21 cellular contexts compared by ENCODE assay signal in genomic region chrX:40558590-40558989, GRCh38. TPM values are rescaled to one million over a fixed set of nuclear protein-coding genes. Genes with fewer than 3 reads are reported as not detected.
A peak's percentile ranks its signal among the peaks of the same experiment; 100 is the strongest.
DNase-seq lines count a peak whose midpoint lies in the region; ATAC-seq, FAIRE-seq and TF ChIP-seq lines count a peak whose summit lies in the region.
"Had no signal": no experiment of that assay in that cellular context is flagged by ENCODE, and none has a peak within 500 bp of the region (broad histone marks: within the 10 kb centered on the region; RNA-seq: fewer than 3 reads in every experiment).

No MANE protein-coding gene starts in this region.

- intact Hi-C loops in K562 (cut with micrococcal nuclease), result no loop called here

- no peaks in the 10 kb centered on the region for H3K9me2 ChIP-seq in SK-N-SH

- H3K9me3 ChIP-seq in SK-N-SH (no peaks in the 10 kb centered on the region), K562 (replicated peaks; ENCODE audit: control insufficient read depth, insufficient read depth, low read depth, low read length) (no peaks in the 10 kb centered on the region)
- H3K9me3 ChIP-seq: A549; BLaER1 treated with 17β-estradiol and CSF1 and Interleukin-3, amounts not matched to agents 10 nM and 100 nM; Caco-2 had no signal

- CTCF ChIA-PET in SK-N-SH (lab: Yijun Ruan, JAX), result no interaction called here
- CTCF ChIA-PET in K562 (lab: Yijun Ruan, JAX; ENCODE audit: low intra/inter-chr PET ratio), result no interaction called here

- no peak for TF ChIP-seq RAD21 in SK-N-SH (IDR thresholded peaks at IDR 0.05; ENCODE audit: low read length)
- no peak for TF ChIP-seq RAD21 in K562 (CRISPR knock-in tag; conservative IDR thresholded peaks at IDR 0.05 in 1 of 2, IDR thresholded peaks at IDR 0.05 in 1 of 2)

- H3K79me2 ChIP-seq in SK-N-SH (ENCODE audit: insufficient read depth) (no peaks in the 10 kb centered on the region), K562 (ENCODE audit: control insufficient read depth, insufficient read depth, low read length) (no peaks in the 10 kb centered on the region)

- TF ChIP-seq POLR2A in K562 (conservative IDR thresholded peaks at IDR 0.05), result no peak

- H3K4me3 ChIP-seq in SK-N-SH (ENCODE audit: low read depth in 2 of 2, low read length in 1 of 2), result no peak overlapping the region
- no peak overlapping the region for H3K4me3 ChIP-seq in K562
- H3K4me3 ChIP-seq: A549; BLaER1 treated with 17β-estradiol and CSF1 and Interleukin-3, amounts not matched to agents 10 nM and 100 nM had no signal

- 62% methylated on average over 4 of the region's 4 CpGs for WGBS in SK-N-SH (ENCODE audit: low lambda C conversion rate)
- 47% methylated on average over 4 of the region's 4 CpGs for WGBS in K562 (ENCODE audit: insufficient coverage, low coverage, missing lambda C conversion rate)

- H2AFZ ChIP-seq in SK-N-SH (ENCODE audit: low read depth) (no peak overlapping the region), K562 (ENCODE audit: low read depth, low read length) (no peak overlapping the region)

- no peak overlapping the region for H3K9ac ChIP-seq in SK-N-SH
- H3K9ac ChIP-seq in K562 (ENCODE audit: insufficient read depth in 1 of 2, low read depth in 2 of 2, low read length in 2 of 2), result no peak overlapping the region
- H3K9ac ChIP-seq: BLaER1 treated with 17β-estradiol and CSF1 and Interleukin-3, amounts not matched to agents 10 nM and 100 nM had no signal

- no peak for FAIRE-seq in K562 (lab: Jason Lieb, UNC)
- FAIRE-seq: A549, D721Med, G401.6, GM12891, GM19239 had no signal

- no peak for TF ChIP-seq EP300 in SK-N-SH (IDR thresholded peaks at IDR 0.05; ENCODE audit: borderline replicate concordance in 1 of 2, low read depth in 1 of 2, low read length in 1 of 2)
- no peak for TF ChIP-seq EP300 in K562 (IDR thresholded peaks at IDR 0.05; ENCODE audit: low read length)

- no TSS peak for BruUV-seq in K562 (replicated peaks; lab: Mats Ljungman, UMichigan)

- no peaks in the 10 kb centered on the region for H3K9me1 ChIP-seq in K562 (ENCODE audit: control insufficient read depth, insufficient read depth, low read length)

- POLR2A ChIA-PET in SK-N-SH (lab: Yijun Ruan, JAX), result no interaction called here
- POLR2A ChIA-PET in K562 (lab: Yijun Ruan, JAX), result no interaction called here

- no peaks in the 10 kb centered on the region for H3K9me3 Mint-ChIP-seq in effector memory CD8-positive, alpha-beta T cell
- H3K9me3 Mint-ChIP-seq: CD4-positive, alpha-beta T cell; CD8-positive, alpha-beta T cell had no signal

- no peaks in the 10 kb centered on the region for H3K27me3 Mint-ChIP-seq in effector memory CD8-positive, alpha-beta T cell
- H3K27me3 Mint-ChIP-seq: B cell; CD4-positive, alpha-beta T cell had no signal

- no peak overlapping the region for H3K27ac Mint-ChIP-seq in effector memory CD8-positive, alpha-beta T cell
- H3K27ac Mint-ChIP-seq: B cell; CD4-positive, alpha-beta T cell; CD8-positive, alpha-beta T cell had no signal

- H3K4me1 ChIP-seq in SK-N-SH (ENCODE audit: control insufficient read depth in 1 of 2, insufficient read depth in 2 of 2, low read depth in 1 of 2, low read length in 1 of 2) (no peaks in the 10 kb centered on the region; a peak in 1 of 4 replicates), K562 (replicated peaks in 1 of 2; ENCODE audit: control insufficient read depth in 2 of 2, insufficient read depth in 2 of 2, low read length in 2 of 2) (no peaks in the 10 kb centered on the region; a peak in 1 of 5 replicates)
- H3K4me1 ChIP-seq: A549; BLaER1 treated with 17β-estradiol and CSF1 and Interleukin-3, amounts not matched to agents 10 nM and 100 nM; Caco-2 had no signal

- H3K36me3 ChIP-seq in SK-N-SH (replicated peaks in 1 of 2; ENCODE audit: control insufficient read depth in 1 of 2, insufficient read depth in 2 of 2, low read length in 1 of 2) (no peaks in the 10 kb centered on the region), K562 (ENCODE audit: control insufficient read depth, insufficient read depth, low read length) (no peaks in the 10 kb centered on the region)
- H3K36me3 ChIP-seq: BLaER1 treated with 17β-estradiol and CSF1 and Interleukin-3, amounts not matched to agents 10 nM and 100 nM had no signal

- H3K4me3 Mint-ChIP-seq in effector memory CD8-positive, alpha-beta T cell, result no peak overlapping the region
- H3K4me3 Mint-ChIP-seq: B cell; CD4-positive, alpha-beta T cell; CD8-positive, alpha-beta T cell had no signal

- no peaks in the 10 kb centered on the region for H3K36me3 Mint-ChIP-seq in effector memory CD8-positive, alpha-beta T cell (ENCODE audit: insufficient read depth)
- H3K36me3 Mint-ChIP-seq: CD8-positive, alpha-beta T cell had no signal

- no peaks in the 10 kb centered on the region for H3F3A ChIP-seq in SK-N-SH (replicated peaks; ENCODE audit: insufficient read depth)

- no peaks in the 10 kb centered on the region for H3K4me1 Mint-ChIP-seq in effector memory CD8-positive, alpha-beta T cell (ENCODE audit: low read depth in 2 of 2)
- H3K4me1 Mint-ChIP-seq: B cell had no signal

- H3K27ac ChIP-seq in SK-N-SH (ENCODE audit: low read depth in 2 of 2, low read length in 1 of 2) (no peak overlapping the region), K562 (ENCODE audit: extremely low read depth, low read depth, low read length) (no peak overlapping the region)
- H3K27ac ChIP-seq: 22Rv1; A549; BLaER1 treated with 17β-estradiol and CSF1 and Interleukin-3, amounts not matched to agents 10 nM and 100 nM; C4-2B had no signal

- ATAC-seq in SK-N-SH treated with all-trans-retinoic acid at 6 μM for 48 hours (no peak), K562 (no peak), GM21423 (IDR thresholded peaks at IDR 0.05; ENCODE audit: unreplicated experiment) (no peak)
- ATAC-seq in effector memory CD8-positive, alpha-beta T cell (replicated peaks), result no peak
- ATAC-seq: A549; CD8-positive, alpha-beta T cell had no signal

- TF ChIP-seq CTCF in SK-N-SH (IDR thresholded peaks at IDR 0.05), result no peak
- TF ChIP-seq CTCF in K562 (IDR thresholded peaks at IDR 0.05 in 2 of 3, conservative IDR thresholded peaks at IDR 0.05 in 1 of 3; ENCODE audit: insufficient read depth in 2 of 3, low read depth in 1 of 3, low read length in 3 of 3), result no peak

- H3K4me2 ChIP-seq in SK-N-SH (no peak overlapping the region), K562 (ENCODE audit: insufficient read depth, low read length) (no peak overlapping the region)
- H3K4me2 ChIP-seq: A549; BLaER1 treated with 17β-estradiol and CSF1 and Interleukin-3, amounts not matched to agents 10 nM and 100 nM had no signal

- DNase-seq in SK-N-SH (no peak), K562 (ENCODE audit: extremely low read depth in 1 of 4, low spot score in 3 of 4) (peak in 1 of 4 experiments; percentile 52)
- DNase-seq in effector memory CD8-positive, alpha-beta T cell, result no peak
- DNase-seq: AML-193; Caco-2; Calu3; CD4-positive, alpha-beta T cell; CD8-positive, alpha-beta T cell; DMS79 treated with DMSO at 0.1 percent for 48 hours; GF-D8 had no signal

- in situ Hi-C loops in K562 (cut with MboI), result no loop called here

- H4K20me1 ChIP-seq in SK-N-SH (ENCODE audit: insufficient read depth) (no peaks in the 10 kb centered on the region), K562 (replicated peaks; ENCODE audit: control insufficient read depth, insufficient read depth, low read length) (no peaks in the 10 kb centered on the region)
- H4K20me1 ChIP-seq: BLaER1 treated with 17β-estradiol and CSF1 and Interleukin-3, amounts not matched to agents 10 nM and 100 nM had no signal

- H3K27me3 ChIP-seq in SK-N-SH (ENCODE audit: insufficient read depth), result peaks cover 44% of the 10 kb centered on the region
- H3K27me3 ChIP-seq in K562 (ENCODE audit: control insufficient read depth in 2 of 2, insufficient read depth in 2 of 2, low read length in 2 of 2), result peaks cover 0 to 6% of the 10 kb centered on the region in 2 experiments; a peak in 2 of 5 replicates

TF ChIP-seq in SK-N-SH treated with all-trans-retinoic acid at 6 μM for 48 hours, 23 proteins besides CTCF, POLR2A, EP300 and RAD21 (continues in another document):
- TF ChIP-seq RARB (CRISPR knock-in tag; IDR thresholded peaks at IDR 0.05) (no peak), ZNF8 (CRISPR knock-in tag; IDR thresholded peaks at IDR 0.05) (no peak), SNAI2 (CRISPR knock-in tag; IDR thresholded peaks at IDR 0.05) (no peak)

TF ChIP-seq in K562, 482 proteins besides CTCF, POLR2A, EP300 and RAD21 (continues in another document):
- TF ChIP-seq SRSF1 (IDR thresholded peaks at IDR 0.05; ENCODE audit: low read depth, low read length) (no peak), ZNF316 (IDR thresholded peaks at IDR 0.05) (no peak), RAD51 (IDR thresholded peaks at IDR 0.05; ENCODE audit: borderline replicate concordance, low read depth) (peak; percentile 63; the same call in 1 of the 2 replicates), ELF1 (tag; IDR thresholded peaks at IDR 0.05) (no peak)
- TF ChIP-seq, protein P1, sequence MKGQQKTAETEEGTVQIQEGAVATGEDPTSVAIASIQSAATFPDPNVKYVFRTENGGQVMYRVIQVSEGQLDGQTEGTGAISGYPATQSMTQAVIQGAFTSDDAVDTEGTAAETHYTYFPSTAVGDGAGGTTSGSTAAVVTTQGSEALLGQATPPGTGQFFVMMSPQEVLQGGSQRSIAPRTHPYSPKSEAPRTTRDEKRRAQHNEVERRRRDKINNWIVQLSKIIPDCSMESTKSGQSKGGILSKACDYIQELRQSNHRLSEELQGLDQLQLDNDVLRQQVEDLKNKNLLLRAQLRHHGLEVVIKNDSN (CRISPR knock-in tag; IDR thresholded peaks at IDR 0.05), result peak; percentile 70

RNA-seq across cellular contexts. Expression of gene ATP6AP2, which starts 22.2 kb away (rescaled TPM):
- polyA plus RNA-seq in SK-N-SH (2012; rRNA removed), result 160 and 251 TPM in 2 replicates
- polyA plus RNA-seq in SK-N-SH (2012; cell fraction: cytosol; rRNA removed), result 240 and 274 TPM in 2 replicates
- polyA plus RNA-seq in SK-N-SH (2012; cell fraction: nucleus; rRNA removed), result 71.3 and 182 TPM in 2 replicates
- 78.0 and 106 TPM in 2 replicates for total RNA-seq in K562 (2011; cell fraction: chromatin; rRNA removed; ENCODE audit: low replicate concordance)
- 66.9 and 82.1 TPM in 2 replicates for total RNA-seq in K562 (2011; cell fraction: nucleolus; rRNA removed)
- total RNA-seq in K562 (2011; cell fraction: nucleoplasm; rRNA removed), result 114 and 118 TPM in 2 replicates
- 23.3 and 26.3 TPM in 2 replicates for total RNA-seq in K562 (2014; rRNA removed)
- 45.8 and 50.2 TPM in 2 replicates for total RNA-seq in K562 (2014; rRNA removed; fragmentation: Illumina TruSeq; extraction: Trizol)
- 37.9 and 41.9 TPM in 2 replicates for total RNA-seq in K562 (2015; rRNA removed; fragmentation: Illumina TruSeq; extraction: Trizol)
- total RNA-seq in K562 (2021), result 38.7 and 50.1 TPM in 2 replicates
- 131 and 134 TPM in 2 replicates for polyA plus RNA-seq in K562 (2011; rRNA removed)
- 38.5 and 54.4 TPM in 2 replicates for polyA plus RNA-seq in K562 (2011; cell fraction: cytosol; rRNA removed)
- polyA plus RNA-seq in K562 (2011; cell fraction: nucleus; rRNA removed), result 27.8 and 49.9 TPM in 2 replicates
- polyA plus RNA-seq in K562 (2012), result 56.2 and 68.2 TPM in 2 replicates
- 69.7 and 70.2 TPM in 2 replicates for polyA plus RNA-seq in K562 (2014; fragmentation: Illumina TruSeq; extraction: Trizol)
- 10 to 100 TPM; 26.6 to 32.8 TPM for polyA plus RNA-seq in K562 (2014; fragmentation: Nextera tagmentation; extraction: Ambion mirVana)
- 38.0 and 38.8 TPM in 2 replicates for polyA plus RNA-seq in K562 (2014; rRNA removed)
- polyA minus RNA-seq in K562 (2011; rRNA and poly(A)+ RNA removed), result 95.9 and 96.6 TPM in 2 replicates
- 42.8 and 52.2 TPM in 2 replicates for polyA minus RNA-seq in K562 (2011; cell fraction: cytosol; rRNA and poly(A)+ RNA removed)
- 12.0 and 21.5 TPM in 2 replicates for polyA minus RNA-seq in K562 (2011; cell fraction: nucleus; rRNA and poly(A)+ RNA removed)
